17 cellular contexts compared by ENCODE assay signal in genomic region chr5:82670692-82671091, GRCh38.
DNase-seq lines count a peak whose midpoint lies in the region; ATAC-seq and TF ChIP-seq lines count a peak whose summit lies in the region.
"Had no signal": no experiment of that assay in that cellular context is flagged by ENCODE, and none has a peak within 500 bp of the region (broad histone marks: within the 10 kb centered on the region; RNA-seq: fewer than 3 reads in every experiment).

No MANE protein-coding gene starts in this region.

- no peak overlapping the region for H3K4me3 Mint-ChIP-seq in natural killer cell treated with Interleukin-12 subunit alpha and Interleukin-12 subunit beta and Interleukin-15 and Interleukin-18, amount 100 ng/mL, for 72 hours
- H3K4me3 Mint-ChIP-seq in natural killer cell (no peak overlapping the region), nephron (no peak overlapping the region)
- H3K4me3 Mint-ChIP-seq: CD4-positive, alpha-beta memory T cell; HFFc6 had no signal

- no peak for DNase-seq in natural killer cell treated with Interleukin-12 subunit alpha and Interleukin-12 subunit beta and Interleukin-15 and Interleukin-18, amount 100 ng/mL, for 72 hours (ENCODE audit: low spot score)
- DNase-seq in natural killer cell, result no peak
- DNase-seq in sciatic nerve (ENCODE audit: low spot score), result no peak
- no peak for DNase-seq in NCI-H2227 (lab: John Stamatoyannopoulos, UW; ENCODE audit: unreplicated experiment)
- no peak for DNase-seq in effector CD4-positive, alpha-beta T cell
- DNase-seq in amygdala (lab: John Stamatoyannopoulos, UW), result no peak
- DNase-seq: C1 segment of cervical spinal cord; Calu3; CD4-positive, alpha-beta memory T cell; COR-L47; DMS53; DMS79 treated with DMSO at 0.1 percent for 48 hours; GF-D8; GOT3; HFFc6 had no signal

- ATAC-seq in natural killer cell treated with Interleukin-12 subunit alpha and Interleukin-12 subunit beta and Interleukin-15 and Interleukin-18, amount 100 ng/mL, for 72 hours, result no peak
- ATAC-seq in natural killer cell (no peak), SK-N-SH treated with all-trans-retinoic acid at 6 μM for 48 hours (no peak), sciatic nerve (peak; percentile 55)

- peak overlapping the region; percentile 92 to 98 for H3K27ac Mint-ChIP-seq in natural killer cell treated with Interleukin-12 subunit alpha and Interleukin-12 subunit beta and Interleukin-15 and Interleukin-18, amount 100 ng/mL, for 72 hours
- H3K27ac Mint-ChIP-seq in natural killer cell (no peak overlapping the region), nephron (peak overlapping the region; percentile 46 to 87 (median 80))
- H3K27ac Mint-ChIP-seq: CD4-positive, alpha-beta memory T cell; HFFc6 had no signal

- peaks cover 40% of the 10 kb centered on the region for H3K36me3 Mint-ChIP-seq in natural killer cell treated with Interleukin-12 subunit alpha and Interleukin-12 subunit beta and Interleukin-15 and Interleukin-18, amount 100 ng/mL, for 72 hours
- H3K36me3 Mint-ChIP-seq in natural killer cell (no peaks in the 10 kb centered on the region), nephron (ENCODE audit: low read depth) (no peaks in the 10 kb centered on the region)
- H3K36me3 Mint-ChIP-seq: CD4-positive, alpha-beta memory T cell had no signal

- TF ChIP-seq CTCF in natural killer cell (IDR thresholded peaks at IDR 0.05), result no peak
- no peak for TF ChIP-seq CTCF in nephron (IDR thresholded peaks at IDR 0.05; ENCODE audit: unreplicated experiment in 3 of 3)

- no peaks in the 10 kb centered on the region for H3K27me3 Mint-ChIP-seq in natural killer cell treated with Interleukin-12 subunit alpha and Interleukin-12 subunit beta and Interleukin-15 and Interleukin-18, amount 100 ng/mL, for 72 hours
- peaks cover 0 to 3% of the 10 kb centered on the region in 2 donors for H3K27me3 Mint-ChIP-seq in natural killer cell (ENCODE audit: low read depth in 2 of 2)
- H3K27me3 Mint-ChIP-seq in nephron (ENCODE audit: low read depth), result no peaks in the 10 kb centered on the region

- intact Hi-C loops in natural killer cell (cut with micrococcal nuclease), result no loop called here
- intact Hi-C loops in sciatic nerve (cut with DNase I), result no loop called here

- H3K9me3 Mint-ChIP-seq in natural killer cell treated with Interleukin-12 subunit alpha and Interleukin-12 subunit beta and Interleukin-15 and Interleukin-18, amount 100 ng/mL, for 72 hours, result peaks cover 15% of the 10 kb centered on the region
- no peaks in the 10 kb centered on the region for H3K9me3 Mint-ChIP-seq in natural killer cell
- peaks cover 5% of the 10 kb centered on the region for H3K9me3 Mint-ChIP-seq in nephron
- H3K9me3 Mint-ChIP-seq: HFFc6 had no signal

- peaks cover 62 to 74% of the 10 kb centered on the region in 2 donors for H3K4me1 Mint-ChIP-seq in natural killer cell treated with Interleukin-12 subunit alpha and Interleukin-12 subunit beta and Interleukin-15 and Interleukin-18, amount 100 ng/mL, for 72 hours (ENCODE audit: low read depth in 2 of 2)
- H3K4me1 Mint-ChIP-seq in natural killer cell, result peaks cover 29 to 31% of the 10 kb centered on the region in 2 donors
- H3K4me1 Mint-ChIP-seq in nephron, result peaks cover 34% of the 10 kb centered on the region

TF ChIP-seq in SK-N-SH treated with all-trans-retinoic acid at 6 μM for 48 hours, 23 proteins besides CTCF, POLR2A, EP300 and RAD21 (continues in another document):
- TF ChIP-seq BACH2 (CRISPR knock-in tag; IDR thresholded peaks at IDR 0.05; ENCODE audit: borderline replicate concordance), result no peak
- TF ChIP-seq CSRNP3 (CRISPR knock-in tag; IDR thresholded peaks at IDR 0.05), result peak; percentile 87; the same call in 1 of the 2 replicates
- no peak for TF ChIP-seq ARNTL (CRISPR knock-in tag; IDR thresholded peaks at IDR 0.05; ENCODE audit: borderline replicate concordance, low read depth)
- TF ChIP-seq ZFP30 (CRISPR knock-in tag; IDR thresholded peaks at IDR 0.05), result no peak
- TF ChIP-seq ZNF70 (CRISPR knock-in tag; IDR thresholded peaks at IDR 0.05), result peak; percentile 44; the same call in 1 of the 2 replicates
- no peak for TF ChIP-seq SNAI2 (CRISPR knock-in tag; IDR thresholded peaks at IDR 0.05)
- TF ChIP-seq TCF4 (CRISPR knock-in tag; IDR thresholded peaks at IDR 0.05; ENCODE audit: borderline replicate concordance), result peak; percentile 98
- no peak for TF ChIP-seq OSR1 (CRISPR knock-in tag; IDR thresholded peaks at IDR 0.05)
- TF ChIP-seq GLIS3 (CRISPR knock-in tag; IDR thresholded peaks at IDR 0.05), result 0 out of 2 replicates have a peak, but pooled peaks have one; percentile 11
- TF ChIP-seq RARB (CRISPR knock-in tag; IDR thresholded peaks at IDR 0.05), result no peak
- no peak for TF ChIP-seq CSDC2 (CRISPR knock-in tag; IDR thresholded peaks at IDR 0.05)
- no peak for TF ChIP-seq PATZ1 (CRISPR knock-in tag; IDR thresholded peaks at IDR 0.05; ENCODE audit: borderline replicate concordance)
- no peak for TF ChIP-seq ZC3H10 (CRISPR knock-in tag; IDR thresholded peaks at IDR 0.05)
- TF ChIP-seq ESRRG (CRISPR knock-in tag; IDR thresholded peaks at IDR 0.05), result no peak
- TF ChIP-seq ZNF8 (CRISPR knock-in tag; IDR thresholded peaks at IDR 0.05), result peak; percentile 66
- no peak for TF ChIP-seq POU6F1 (CRISPR knock-in tag; IDR thresholded peaks at IDR 0.05; ENCODE audit: borderline replicate concordance, low read depth)
- peak; percentile 80 for TF ChIP-seq ISL1 (CRISPR knock-in tag; IDR thresholded peaks at IDR 0.05)
- TF ChIP-seq ZNF565 (CRISPR knock-in tag; conservative IDR thresholded peaks at IDR 0.05; ENCODE audit: low read depth), result 0 out of 2 replicates have a peak, but pooled peaks have one; percentile 18
- TF ChIP-seq TOX (CRISPR knock-in tag; IDR thresholded peaks at IDR 0.05; ENCODE audit: borderline replicate concordance), result no peak
- no peak for TF ChIP-seq PPARA (CRISPR knock-in tag; IDR thresholded peaks at IDR 0.05; ENCODE audit: borderline replicate concordance)

Comparison
In these comparisons a context has a peak if more than half of its experiments do, and no peak if none do; other contexts are left out.
1. H3K27ac Mint-ChIP-seq: peak in natural killer cell treated with Interleukin-12 subunit alpha and Interleukin-12 subunit beta and Interleukin-15 and Interleukin-18, amount 100 ng/mL, for 72 hours (2 of 2) and nephron (3 of 3); none in natural killer cell (0 of 2).